In the genomic region with DNA sequence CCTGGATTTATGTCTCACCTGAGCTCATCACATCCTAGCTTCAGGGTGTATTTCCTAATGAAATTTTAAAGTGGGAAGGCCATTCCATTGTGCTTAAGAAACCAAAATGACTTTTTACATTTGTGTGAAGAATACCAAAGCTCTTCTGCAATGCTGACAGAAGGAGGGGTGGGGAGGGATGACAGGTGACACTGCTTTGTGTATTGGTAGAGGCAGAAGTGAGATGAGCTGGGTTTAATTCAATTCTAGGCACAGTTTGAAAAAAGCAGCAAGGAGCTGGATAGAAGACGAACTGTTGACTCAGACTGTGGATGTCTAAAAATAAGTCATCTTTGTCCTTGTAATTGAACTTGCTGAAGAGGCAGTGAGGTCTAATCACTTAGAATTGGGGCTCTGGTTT, we compare ENCODE assay signal across 18 cellular contexts.
"Had no signal": no experiment of that assay in that cellular context is flagged by ENCODE, and none has a peak within 500 bp of the region (broad histone marks: within the 10 kb centered on the region; RNA-seq: fewer than 3 reads in every experiment).

No MANE protein-coding gene starts in this region.

- H3K4me1 Mint-ChIP-seq: endodermal cell had no signal

- H3K27ac Mint-ChIP-seq: dendritic cell treated with granulocyte-macrophage colony-stimulating factor and Interleukin-4, amounts not matched to agents 40 ng/mL and 50 ng/mL, for 4 days; effector memory CD8-positive, alpha-beta T cell; endodermal cell had no signal

- H3K4me3 Mint-ChIP-seq: dendritic cell treated with granulocyte-macrophage colony-stimulating factor and Interleukin-4, amounts not matched to agents 40 ng/mL and 50 ng/mL, for 4 days; effector memory CD8-positive, alpha-beta T cell; endodermal cell had no signal

- DNase-seq: colonic mucosa; cortex of kidney; dermis blood vessel endothelial cell; dorsolateral prefrontal cortex; effector CD4-positive, alpha-beta T cell; effector CD8-positive, alpha-beta T cell; effector memory CD4-positive, alpha-beta T cell; effector memory CD8-positive, alpha-beta T cell; endodermal cell; erythroblast; esophagus squamous epithelium; foreskin fibroblast; foreskin keratinocyte; gastrocnemius medialis; glutamatergic neuron; heart left ventricle; heart right ventricle had no signal

- H3K27me3 Mint-ChIP-seq: dendritic cell treated with granulocyte-macrophage colony-stimulating factor and Interleukin-4, amounts not matched to agents 40 ng/mL and 50 ng/mL, for 4 days had no signal

- H3K9me3 Mint-ChIP-seq: endodermal cell had no signal
